1 cellular context compared by ENCODE assay signal in the genomic region with DNA sequence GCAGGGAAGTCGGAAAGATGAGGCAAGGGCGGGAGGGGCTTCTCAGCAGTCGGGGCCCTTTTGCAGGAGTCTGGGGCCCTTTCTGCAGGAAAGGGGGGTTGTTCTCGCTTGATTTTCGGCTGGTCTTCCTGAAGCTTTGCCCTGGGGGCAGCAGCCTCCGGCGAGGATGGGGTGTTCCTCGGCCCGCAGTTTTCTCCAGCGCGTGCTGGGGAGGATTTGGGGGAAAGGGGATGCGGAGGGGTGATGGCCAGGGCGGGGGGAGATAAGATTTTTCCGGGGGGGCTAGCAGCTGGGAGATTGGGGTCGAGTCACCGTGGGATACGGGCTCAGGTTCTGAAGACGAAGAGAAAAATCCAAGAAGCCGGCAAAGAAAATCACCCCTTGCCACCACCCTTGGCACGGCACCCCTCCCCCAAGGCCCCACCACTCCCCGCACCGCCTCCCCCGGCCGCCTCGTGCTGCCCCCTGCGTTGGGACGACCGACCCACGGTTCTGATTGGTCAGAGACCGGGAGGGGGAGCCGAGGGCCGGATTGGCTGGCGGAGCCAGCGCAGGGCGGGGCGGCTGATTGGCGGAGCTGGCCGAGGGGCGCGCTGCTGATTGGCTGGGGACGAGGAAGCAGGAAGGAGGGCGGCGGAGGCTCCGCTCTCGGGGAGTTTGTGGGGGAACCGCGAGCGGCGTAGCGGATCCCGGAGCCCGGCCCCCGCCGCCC.
TF ChIP-seq lines count a peak whose summit lies in the region.

BAHD1 (plus strand) TSS at position 654 of the 712 bp plus-strand sequence. CDS start 17,512 bp downstream, outside the sequence.

TF ChIP-seq in K562, 482 proteins besides CTCF, POLR2A, EP300 and RAD21 (continued from another document):
- TF ChIP-seq ZBTB40 (IDR thresholded peaks at IDR 0.05) (peak; percentile 42; the same call in 1 of the 2 replicates), ZBTB40 (CRISPR knock-in tag; IDR thresholded peaks at IDR 0.05) (no peak), ARNT (IDR thresholded peaks at IDR 0.05) (0 out of 4 replicates have a peak, but pooled peaks of 1 of the 2 experiments have one; percentile 44), MTA3 (IDR thresholded peaks at IDR 0.05; ENCODE audit: borderline replicate concordance) (no peak), HMGN3 (IDR thresholded peaks at IDR 0.05; ENCODE audit: borderline replicate concordance, extremely low read depth, insufficient read length, low read depth, low read length) (peak; percentile 39), SP2 (IDR thresholded peaks at IDR 0.05; ENCODE audit: extremely low read depth, low read depth, low read length, poor library complexity, severe bottlenecking) (peak; percentile 41), ZNF445 (CRISPR knock-in tag; IDR thresholded peaks at IDR 0.05; ENCODE audit: low read depth) (no peak), PKNOX1 (IDR thresholded peaks at IDR 0.05) (peak; percentile 55), MAZ (CRISPR knock-in tag; conservative IDR thresholded peaks at IDR 0.05 in 1 of 2, IDR thresholded peaks at IDR 0.05 in 1 of 2) (peak; percentile 10 to 49; a peak in 3 of 4 replicates), FOS (IDR thresholded peaks at IDR 0.05; ENCODE audit: extremely low read depth, insufficient read length) (peak; percentile 85), YY1 (IDR thresholded peaks at IDR 0.05; ENCODE audit: borderline replicate concordance in 1 of 3, control insufficient read depth in 1 of 3, extremely low read depth in 1 of 3, insufficient read depth in 3 of 3, insufficient read length in 1 of 3, insufficient replicate concordance in 2 of 3, low read depth in 1 of 3, low read length in 2 of 3) (no peak), SIRT6 (IDR thresholded peaks at IDR 0.05; ENCODE audit: low read depth, low read length) (no peak), HNRNPLL (IDR thresholded peaks at IDR 0.05; ENCODE audit: low read depth, low read length, poor library complexity, severe bottlenecking) (peak; percentile 94), SREBF2 (CRISPR knock-in tag; IDR thresholded peaks at IDR 0.05) (no peak), ZNF586 (CRISPR knock-in tag; conservative IDR thresholded peaks at IDR 0.05) (no peak), POLR3G (IDR thresholded peaks at IDR 0.05; ENCODE audit: extremely low read depth, insufficient read length, insufficient replicate concordance) (no peak), SETDB1 (IDR thresholded peaks at IDR 0.05; ENCODE audit: low read length) (no peak), ZNF668 (CRISPR knock-in tag; IDR thresholded peaks at IDR 0.05) (no peak), HOMEZ (CRISPR knock-in tag; IDR thresholded peaks at IDR 0.05) (no peak), CHCHD3 (CRISPR knock-in tag; IDR thresholded peaks at IDR 0.05) (no peak), ARID1B (IDR thresholded peaks at IDR 0.05) (0 out of 2 replicates have a peak, but pooled peaks have one; percentile 1), RBM25 (IDR thresholded peaks at IDR 0.05; ENCODE audit: low read depth, low read length, severe bottlenecking) (peak; percentile 97), ZSCAN29 (IDR thresholded peaks at IDR 0.05) (no peak), ZNF740 (CRISPR knock-in tag; IDR thresholded peaks at IDR 0.05) (no peak), ZNF740 (tag; IDR thresholded peaks at IDR 0.05) (0 out of 4 replicates have a peak, but pooled peaks of 1 of the 2 experiments have one; percentile 77), ZNF584 (CRISPR knock-in tag; IDR thresholded peaks at IDR 0.05; ENCODE audit: low read depth) (no peak), SIN3A (IDR thresholded peaks at IDR 0.05; ENCODE audit: borderline replicate concordance in 2 of 2, control insufficient read depth in 1 of 2, low read depth in 2 of 2, low read length in 2 of 2) (no peak), TCFL5 (CRISPR knock-in tag; conservative IDR thresholded peaks at IDR 0.05) (no peak)
- TF ChIP-seq, protein P1, sequence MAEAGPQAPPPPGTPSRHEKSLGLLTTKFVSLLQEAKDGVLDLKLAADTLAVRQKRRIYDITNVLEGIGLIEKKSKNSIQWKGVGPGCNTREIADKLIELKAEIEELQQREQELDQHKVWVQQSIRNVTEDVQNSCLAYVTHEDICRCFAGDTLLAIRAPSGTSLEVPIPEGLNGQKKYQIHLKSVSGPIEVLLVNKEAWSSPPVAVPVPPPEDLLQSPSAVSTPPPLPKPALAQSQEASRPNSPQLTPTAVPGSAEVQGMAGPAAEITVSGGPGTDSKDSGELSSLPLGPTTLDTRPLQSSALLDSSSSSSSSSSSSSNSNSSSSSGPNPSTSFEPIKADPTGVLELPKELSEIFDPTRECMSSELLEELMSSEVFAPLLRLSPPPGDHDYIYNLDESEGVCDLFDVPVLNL (CRISPR knock-in tag; IDR thresholded peaks at IDR 0.05; ENCODE audit: low read depth) = no peak
- TF ChIP-seq, protein P2, sequence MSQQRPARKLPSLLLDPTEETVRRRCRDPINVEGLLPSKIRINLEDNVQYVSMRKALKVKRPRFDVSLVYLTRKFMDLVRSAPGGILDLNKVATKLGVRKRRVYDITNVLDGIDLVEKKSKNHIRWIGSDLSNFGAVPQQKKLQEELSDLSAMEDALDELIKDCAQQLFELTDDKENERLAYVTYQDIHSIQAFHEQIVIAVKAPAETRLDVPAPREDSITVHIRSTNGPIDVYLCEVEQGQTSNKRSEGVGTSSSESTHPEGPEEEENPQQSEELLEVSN (IDR thresholded peaks at IDR 0.05; ENCODE audit: borderline replicate concordance in 1 of 2, extremely low read depth in 1 of 2, insufficient read depth in 1 of 2, insufficient read length in 1 of 2, low read depth in 1 of 2, low read length in 1 of 2, poor library complexity in 1 of 2, severe bottlenecking in 1 of 2) = peak in 1 of 2 experiments; percentile 93
